Comparison of ENCODE assay signal across 2 cellular contexts in genomic region chr3:93988283-93988682, GRCh38.
TF ChIP-seq lines count a peak whose summit lies in the region.

No MANE protein-coding gene starts in this region.

TF ChIP-seq in IMR-90, 13 proteins besides CTCF, POLR2A, EP300 and RAD21:
- TF ChIP-seq RFX5 (IDR thresholded peaks at IDR 0.05; ENCODE audit: low read depth, low read length) (no peak), MXI1 (IDR thresholded peaks at IDR 0.05; ENCODE audit: borderline replicate concordance, low read depth, low read length) (no peak), BHLHE40 (IDR thresholded peaks at IDR 0.05; ENCODE audit: low read depth, low read length) (no peak), RCOR1 (IDR thresholded peaks at IDR 0.05; ENCODE audit: insufficient replicate concordance, low read length) (no peak), MAZ (IDR thresholded peaks at IDR 0.05; ENCODE audit: borderline replicate concordance, low read depth, low read length) (no peak), CEBPB (IDR thresholded peaks at IDR 0.05; ENCODE audit: low read depth, low read length) (no peak), NFE2L2 (IDR thresholded peaks at IDR 0.05; ENCODE audit: low read depth, low read length) (no peak), USF2 (IDR thresholded peaks at IDR 0.05; ENCODE audit: low read depth, low read length) (no peak), CHD1 (IDR thresholded peaks at IDR 0.05; ENCODE audit: low read depth, low read length) (no peak), ELK1 (IDR thresholded peaks at IDR 0.05; ENCODE audit: borderline replicate concordance, low read depth, low read length) (no peak), SMC3 (IDR thresholded peaks at IDR 0.05; ENCODE audit: low read depth, low read length) (no peak), FOS (IDR thresholded peaks at IDR 0.05; ENCODE audit: low read depth, low read length) (no peak), MAFK (IDR thresholded peaks at IDR 0.05; ENCODE audit: low read depth, low read length) (no peak)

TF ChIP-seq in K562, 482 proteins besides CTCF, POLR2A, EP300 and RAD21:
- TF ChIP-seq CREB3 (tag; conservative IDR thresholded peaks at IDR 0.05; ENCODE audit: low read depth) (no peak), ZNF609 (CRISPR knock-in tag; IDR thresholded peaks at IDR 0.05; ENCODE audit: borderline replicate concordance) (no peak), NR3C1 (CRISPR knock-in tag; IDR thresholded peaks at IDR 0.05) (no peak), KHSRP (IDR thresholded peaks at IDR 0.05) (no peak), LARP7 (IDR thresholded peaks at IDR 0.05) (no peak), WHSC1 (IDR thresholded peaks at IDR 0.05; ENCODE audit: low read length) (no peak), MYNN (IDR thresholded peaks at IDR 0.05) (no peak), MYNN (CRISPR knock-in tag; IDR thresholded peaks at IDR 0.05) (no peak), ZNF395 (CRISPR knock-in tag; IDR thresholded peaks at IDR 0.05) (no peak), ATF1 (CRISPR knock-in tag; IDR thresholded peaks at IDR 0.05) (no peak), ATF1 (tag; IDR thresholded peaks at IDR 0.05) (no peak), SAFB2 (IDR thresholded peaks at IDR 0.05; ENCODE audit: borderline replicate concordance, low read depth, low read length, severe bottlenecking) (no peak), ZNF232 (CRISPR knock-in tag; IDR thresholded peaks at IDR 0.05) (no peak), NKRF (IDR thresholded peaks at IDR 0.05; ENCODE audit: borderline replicate concordance) (no peak), ZNF212 (CRISPR knock-in tag; IDR thresholded peaks at IDR 0.05) (no peak)
